27 cellular contexts compared by ENCODE assay signal in genomic region chr6:96724641-96725040, GRCh38.
"Had no signal": no experiment of that assay in that cellular context is flagged by ENCODE, and none has a peak within 500 bp of the region (broad histone marks: within the 10 kb centered on the region; RNA-seq: fewer than 3 reads in every experiment).

No MANE protein-coding gene starts in this region.

- H3K27ac Mint-ChIP-seq: activated B cell treated with CpG ODN at 0.5 μM for 24 hours; activated CD4-positive, alpha-beta memory T cell treated with anti-CD3 and anti-CD28 coated beads for 36 hours; activated CD4-positive, alpha-beta T cell treated with anti-CD3 and anti-CD28 coated beads, Interleukin-2, amount 10 ng/mL, durations not matched to agents 7 days and 5 days; activated naive CD4-positive, alpha-beta T cell treated with anti-CD3 and anti-CD28 coated beads, Interleukin-2, amount 50 U/mL, for 72 hours; activated naive CD8-positive, alpha-beta T cell treated with anti-CD3 and anti-CD28 coated beads, Interleukin-2, amount 50 U/mL, for 24 hours; T-helper 1 cell treated with Interleukin-12 subunit alpha and Interleukin-12 subunit beta and Interleukin-4 antibody, amounts not matched to agents 30 μg/mL and 1 μg/mL, for 36 hours had no signal

- H3K4me3 Mint-ChIP-seq: activated B cell treated with CpG ODN at 0.5 μM for 24 hours; activated CD4-positive, alpha-beta memory T cell treated with anti-CD3 and anti-CD28 coated beads for 36 hours; activated CD4-positive, alpha-beta T cell treated with anti-CD3 and anti-CD28 coated beads, Interleukin-2, amount 10 ng/mL, durations not matched to agents 7 days and 5 days; activated naive CD8-positive, alpha-beta T cell treated with anti-CD3 and anti-CD28 coated beads, Interleukin-2, amount 50 U/mL, for 24 hours; activated T-cell treated with anti-CD3 and anti-CD28 coated beads, Interleukin-2, amount 50 U/mL, for 4 hours; central memory CD8-positive, alpha-beta T cell; T-helper 1 cell treated with Interleukin-12 subunit alpha and Interleukin-12 subunit beta and Interleukin-4 antibody, amounts not matched to agents 30 μg/mL and 1 μg/mL, for 36 hours had no signal

- H3K9me3 Mint-ChIP-seq: activated B cell treated with CpG ODN at 0.5 μM for 24 hours; activated CD4-positive, alpha-beta memory T cell treated with anti-CD3 and anti-CD28 coated beads for 36 hours; activated CD4-positive, alpha-beta T cell treated with anti-CD3 and anti-CD28 coated beads, Interleukin-2, amount 10 ng/mL, durations not matched to agents 7 days and 5 days; activated naive CD4-positive, alpha-beta T cell treated with anti-CD3 and anti-CD28 coated beads, Interleukin-2, amount 50 U/mL, for 72 hours; activated naive CD8-positive, alpha-beta T cell treated with anti-CD3 and anti-CD28 coated beads, Interleukin-2, amount 50 U/mL, for 24 hours; activated T-cell treated with anti-CD3 and anti-CD28 coated beads, Interleukin-2, amount 50 U/mL, for 4 hours; central memory CD8-positive, alpha-beta T cell; T-helper 1 cell treated with Interleukin-12 subunit alpha and Interleukin-12 subunit beta and Interleukin-4 antibody, amounts not matched to agents 30 μg/mL and 1 μg/mL, for 36 hours had no signal

- H3K4me1 Mint-ChIP-seq: activated B cell treated with CpG ODN at 0.5 μM for 24 hours; activated CD4-positive, alpha-beta T cell treated with anti-CD3 and anti-CD28 coated beads, Interleukin-2, amount 10 ng/mL, durations not matched to agents 7 days and 5 days; activated naive CD8-positive, alpha-beta T cell treated with anti-CD3 and anti-CD28 coated beads, Interleukin-2, amount 50 U/mL, for 24 hours; central memory CD8-positive, alpha-beta T cell had no signal

- ATAC-seq: activated naive CD4-positive, alpha-beta T cell treated with anti-CD3 and anti-CD28 coated beads, Interleukin-2, amount 50 U/mL, for 72 hours; activated naive CD8-positive, alpha-beta T cell treated with anti-CD3 and anti-CD28 coated beads, Interleukin-2, amount 50 U/mL, for 24 hours; activated T-cell treated with anti-CD3 and anti-CD28 coated beads, Interleukin-2, amount 50 U/mL, for 4 hours; K562; PC-3; SK-N-SH treated with all-trans-retinoic acid at 6 μM for 48 hours had no signal

- DNase-seq: activated B cell treated with CpG ODN at 0.5 μM for 24 hours; activated CD4-positive, alpha-beta memory T cell treated with anti-CD3 and anti-CD28 coated beads for 36 hours; activated CD4-positive, alpha-beta T cell treated with anti-CD3 and anti-CD28 coated beads for 1 hour; activated CD4-positive, alpha-beta T cell treated with anti-CD3 and anti-CD28 coated beads, Interleukin-2, amount 10 ng/mL, durations not matched to agents 7 days and 5 days; activated CD8-positive, alpha-beta memory T cell treated with anti-CD3 and anti-CD28 coated beads for 24 hours; activated effector memory CD4-positive, alpha-beta T cell treated with anti-CD3 and anti-CD28 coated beads, Interleukin-2, amount 50 U/mL, for 16 hours; activated naive CD4-positive, alpha-beta T cell treated with Interleukin-2 at 50 U/mL for 16 hours; activated naive CD8-positive, alpha-beta T cell treated with anti-CD3 and anti-CD28 coated beads, Interleukin-2, amount 50 U/mL, for 24 hours; activated T-cell treated with anti-CD3 and anti-CD28 coated beads, Interleukin-2, amount 50 U/mL, for 4 hours; amniotic stem cell; Karpas-422; MM.1S; NCI-H1105 treated with DMSO at 0.1 percent for 48 hours; NCI-H146; NCI-H187 treated with DMSO at 0.1 percent for 48 hours; NCI-H2081 treated with DMSO at 0.1 percent for 48 hours; NCI-H2171; NCI-H2227 treated with DMSO at 0.1 percent for 48 hours; NCI-H774; PC-3; SHP77; SW 1271 had no signal

- H3K36me3 Mint-ChIP-seq: activated CD4-positive, alpha-beta memory T cell treated with anti-CD3 and anti-CD28 coated beads for 36 hours; activated naive CD4-positive, alpha-beta T cell treated with anti-CD3 and anti-CD28 coated beads, Interleukin-2, amount 50 U/mL, for 72 hours had no signal
